ENCODE assay signal across 34 cellular contexts in genomic region chr16:79962962-79963361, GRCh38.
"Had no signal": no experiment of that assay in that cellular context is flagged by ENCODE, and none has a peak within 500 bp of the region (broad histone marks: within the 10 kb centered on the region; RNA-seq: fewer than 3 reads in every experiment).

No MANE protein-coding gene starts in this region.

- H3K4me1 ChIP-seq: adrenal gland, body of pancreas, breast epithelium had no signal

- H3K36me3 ChIP-seq: adrenal gland, brain microvascular endothelial cell, breast epithelium had no signal

- ATAC-seq: activated CD8-positive, alpha-beta T cell treated with anti-CD3 and anti-CD28 coated beads for 36 hours; activated naive CD4-positive, alpha-beta T cell treated with anti-CD3 and anti-CD28 coated beads, Interleukin-2, amount 50 U/mL, for 72 hours; activated T-cell treated with anti-CD3 and anti-CD28 coated beads, Interleukin-2, amount 50 U/mL, for 4 hours; activated T-cell treated with anti-CD3 and anti-CD28 coated beads, Interleukin-2, amount 50 U/mL, for 72 hours; activated T-helper 17 cell treated with anti-CD3 and anti-CD28 coated beads, Interleukin-2, amount 50 U/mL, for 72 hours; body of pancreas had no signal

- H3K27me3 ChIP-seq: adrenal gland, body of pancreas, brain microvascular endothelial cell, breast epithelium had no signal

- FAIRE-seq: astrocyte, TTC549 had no signal

- H3K27ac ChIP-seq: adrenal gland, body of pancreas, brain microvascular endothelial cell, breast epithelium, VCaP had no signal

- H3K4me3 ChIP-seq: adrenal gland, body of pancreas, breast epithelium had no signal

- DNase-seq: activated B cell treated with CpG ODN at 0.5 μM for 24 hours; activated CD4-positive, alpha-beta memory T cell treated with anti-CD3 and anti-CD28 coated beads for 36 hours; activated CD4-positive, alpha-beta T cell treated with anti-CD3 and anti-CD28 coated beads for 4 hours; activated CD4-positive, alpha-beta T cell treated with anti-CD3 and anti-CD28 coated beads, Interleukin-2, amount 10 ng/mL, durations not matched to agents 24 days and 14 days; activated CD4-positive, alpha-beta T cell treated with anti-CD3 and anti-CD28 coated beads, Interleukin-2, amount 50 U/mL, for 1 hour; activated CD4-positive, alpha-beta T cell treated with anti-CD3 and anti-CD28 coated beads, Interleukin-2, amount 50 U/mL, for 4 hours; activated CD4-positive, CD25-positive, alpha-beta regulatory T cell treated with anti-CD3 and anti-CD28 coated beads, Interleukin-2, amount 50 U/mL, for 72 hours; activated CD8-positive, alpha-beta memory T cell treated with anti-CD3 and anti-CD28 coated beads, Interleukin-2, amount 50 U/mL, for 4 hours; activated CD8-positive, alpha-beta T cell treated with anti-CD3 and anti-CD28 coated beads for 36 hours; activated effector memory CD4-positive, alpha-beta T cell treated with anti-CD3 and anti-CD28 coated beads, Interleukin-2, amount 50 U/mL, for 16 hours; activated gamma-delta T cell treated with Interleukin-2 at 50 U/mL for 16 hours; activated naive CD4-positive, alpha-beta T cell; activated naive CD4-positive, alpha-beta T cell treated with anti-CD3 and anti-CD28 coated beads for 36 hours; activated naive CD4-positive, alpha-beta T cell treated with anti-CD3 and anti-CD28 coated beads, Interleukin-2, amount 50 U/mL, for 16 hours; activated naive CD8-positive, alpha-beta T cell treated with anti-CD3 and anti-CD28 coated beads for 36 hours; activated T-cell treated with anti-CD3 and anti-CD28 coated beads for 4 hours; activated T-cell treated with anti-CD3 and anti-CD28 coated beads, Interleukin-2, amount 50 U/mL, for 1 hour; activated T-cell treated with anti-CD3 and anti-CD28 coated beads, Interleukin-2, amount 50 U/mL, for 4 hours; activated T-cell treated with anti-CD3 and anti-CD28 coated beads, Interleukin-2, amount 50 U/mL, for 72 hours; adrenal gland; amniotic stem cell; aorta; body of pancreas; brain microvascular endothelial cell; central memory CD4-positive, alpha-beta T cell; T-helper 1 cell; T-helper 2 cell; T-helper 9 cell had no signal

- H3K9me3 ChIP-seq: adrenal gland, body of pancreas, breast epithelium had no signal
